ENCODE assay signal across 9 cellular contexts in genomic region chr15:83565553-83566159, GRCh38.
DNase-seq lines count a peak whose midpoint lies in the region; ATAC-seq, FAIRE-seq and TF ChIP-seq lines count a peak whose summit lies in the region.
"Had no signal": no experiment of that assay in that cellular context is flagged by ENCODE, and none has a peak within 500 bp of the region (broad histone marks: within the 10 kb centered on the region; RNA-seq: fewer than 3 reads in every experiment).

No MANE protein-coding gene starts in this region.

- no peaks in the 10 kb centered on the region for H3K79me2 ChIP-seq in Karpas-422 (ENCODE audit: low read length)
- H3K79me2 ChIP-seq in GM12878 (ENCODE audit: control insufficient read depth, insufficient read depth, low read length), result no peaks in the 10 kb centered on the region

- BruUV-seq in GM12878 (replicated peaks; lab: Mats Ljungman, UMichigan), result no TSS peak

- ATAC-seq in GM12878 (no peak), HG02798 (IDR thresholded peaks at IDR 0.05; ENCODE audit: poor library complexity, unreplicated experiment) (no peak), GM19467 (IDR thresholded peaks at IDR 0.05; ENCODE audit: unreplicated experiment) (no peak), HG03354 (IDR thresholded peaks at IDR 0.05; ENCODE audit: poor library complexity, severe bottlenecking, unreplicated experiment) (no peak)

- no peak overlapping the region for H3K4me2 ChIP-seq in Karpas-422 (ENCODE audit: low read depth, low read length, poor library complexity, severe bottlenecking)
- no peak overlapping the region for H3K4me2 ChIP-seq in GM12878 (ENCODE audit: control insufficient read depth, insufficient read depth)

- in situ Hi-C loops in GM12878 (cut with MboI), result no loop called here

- H2AFZ ChIP-seq in Karpas-422 (ENCODE audit: low read length), result no peak overlapping the region
- H2AFZ ChIP-seq in GM12878 (ENCODE audit: control insufficient read depth, low read depth, low read length), result no peak overlapping the region

- H3K27me3 ChIP-seq in Karpas-422 (ENCODE audit: low read length) (no peaks in the 10 kb centered on the region), GM12878 (replicated peaks in 1 of 2; ENCODE audit: control insufficient read depth in 2 of 2, insufficient read depth in 2 of 2, low read length in 1 of 2) (no peaks in the 10 kb centered on the region)

- POLR2A ChIA-PET in GM12878 (lab: Charles Lee), result no interaction called here

- H3K9ac ChIP-seq in Karpas-422 (ENCODE audit: low read length) (no peak overlapping the region), GM12878 (ENCODE audit: control insufficient read depth, insufficient read depth, low read length) (no peak overlapping the region)

- no peaks in the 10 kb centered on the region for H3K36me3 ChIP-seq in Karpas-422 (ENCODE audit: insufficient read depth, low read length)
- no peaks in the 10 kb centered on the region for H3K36me3 ChIP-seq in GM12878 (ENCODE audit: control insufficient read depth in 2 of 2, insufficient read depth in 2 of 2, low read length in 1 of 2)

- H3K4me3 ChIP-seq in Karpas-422 (ENCODE audit: low read length) (no peak overlapping the region), GM12878 (no peak overlapping the region)
- H3K4me3 ChIP-seq: skin epidermis had no signal

- no peak for TF ChIP-seq POLR2A in GM12878 (IDR thresholded peaks at IDR 0.05; ENCODE audit: low read depth, low read length)

- H3K4me1 ChIP-seq in Karpas-422 (ENCODE audit: low read length) (no peaks in the 10 kb centered on the region), GM12878 (ENCODE audit: control insufficient read depth, insufficient read depth, low read length) (no peaks in the 10 kb centered on the region; the same call in 1 of the 2 replicates)

- peak; percentile 27 to 43 (median 41); a peak in 4 of 6 replicates for TF ChIP-seq CTCF in GM12878 (IDR thresholded peaks at IDR 0.05 in 2 of 3, conservative IDR thresholded peaks at IDR 0.05 in 1 of 3; ENCODE audit: control insufficient read depth in 2 of 3, extremely low read depth in 1 of 3, insufficient read depth in 1 of 3, low read depth in 3 of 3, low read length in 3 of 3)

- TF ChIP-seq EP300 in GM12878 (IDR thresholded peaks at IDR 0.05; ENCODE audit: borderline replicate concordance in 1 of 2, control insufficient read depth in 1 of 2, low read depth in 2 of 2, low read length in 2 of 2), result no peak

- FAIRE-seq in GM12878 (lab: Jason Lieb, UNC), result no peak

- RAD21 ChIA-PET in GM12878 (lab: Charles Lee; ENCODE audit: unreplicated experiment), result interaction anchor here (0.9 to 1.5 kb wide), 3 partner anchors 428 to 472 kb away, joined by 3 to 10 read pairs (median 4); no protein-coding TSS in a partner anchor

- CTCF ChIA-PET in GM12878 (lab: Yijun Ruan, JAX), result interaction anchor here (1.0 to 1.8 kb wide), 13 partner anchors 9 to 469 kb away, joined by 3 to 8 read pairs (median 5); no protein-coding TSS in a partner anchor

- H3K9me3 ChIP-seq in Karpas-422 (ENCODE audit: low read length), result no peaks in the 10 kb centered on the region
- no peaks in the 10 kb centered on the region for H3K9me3 ChIP-seq in GM12878 (replicated peaks; ENCODE audit: control insufficient read depth, insufficient read depth, low read length)

- SMC1A ChIA-PET in GM12878 (lab: Charles Lee; ENCODE audit: uncharacterized antibody, unreplicated experiment), result interaction anchor here (0.9 to 1.6 kb wide), 6 partner anchors 20 to 459 kb away, joined by 3 to 10 read pairs (median 3); no protein-coding TSS in a partner anchor

- WGBS in GM12878 (ENCODE audit: insufficient coverage, insufficient replicate concordance, low lambda C conversion rate, missing lambda C conversion rate), result 17% methylated on average over 4 of the region's 4 CpGs

- H4K20me1 ChIP-seq in Karpas-422 (ENCODE audit: insufficient read depth, low read depth, low read length) (no peaks in the 10 kb centered on the region), GM12878 (ENCODE audit: control insufficient read depth, insufficient read depth) (no peaks in the 10 kb centered on the region)

- DNase-seq in DMS153 treated with DMSO at 0.1 percent for 48 hours (lab: John Stamatoyannopoulos, UW; ENCODE audit: unreplicated experiment), result peak; percentile 0
- DNase-seq in DMS153 (lab: John Stamatoyannopoulos, UW), result no peak
- DNase-seq in Karpas-422, result peak; percentile 68
- DNase-seq in GM12878 (ENCODE audit: low read depth, low spot score), result no peak
- DNase-seq in lung microvascular endothelial cell (ENCODE audit: low read depth in 2 of 2), result peak; percentile 14 to 66

- H3K27ac ChIP-seq in Karpas-422 (ENCODE audit: low read length) (no peak overlapping the region), GM12878 (ENCODE audit: control insufficient read depth, insufficient read depth) (no peak overlapping the region)
- H3K27ac ChIP-seq: skin epidermis had no signal

- intact Hi-C loops in GM12878 (cut with micrococcal nuclease; ENCODE audit: unreplicated experiment), result loop anchor here (5.0 kb wide), 1 partner anchor 457 kb away; no protein-coding TSS in a partner anchor

- TF ChIP-seq RAD21 in GM12878 (IDR thresholded peaks at IDR 0.05; ENCODE audit: insufficient read depth, low read depth, low read length), result peak; percentile 68

- no peaks in the 10 kb centered on the region for H3K9me2 ChIP-seq in Karpas-422 (replicated peaks; ENCODE audit: insufficient read depth, low read length)

TF ChIP-seq in GM12878, 131 proteins besides CTCF, POLR2A, EP300 and RAD21:
- no peak for TF ChIP-seq ESRRA (IDR thresholded peaks at IDR 0.05; ENCODE audit: low read length)
- TF ChIP-seq SMC3 (IDR thresholded peaks at IDR 0.05; ENCODE audit: borderline replicate concordance, low read length), result peak; percentile 33; the same call in 1 of the 2 replicates
- no peak for TF ChIP-seq TAF1 (IDR thresholded peaks at IDR 0.05; ENCODE audit: borderline replicate concordance, low read depth, low read length)
- TF ChIP-seq YBX1 (IDR thresholded peaks at IDR 0.05), result no peak
TF ChIP-seq in GM12878: peak in this region for 1.

Comparison
In these comparisons a context has a peak if more than half of its experiments do, and no peak if none do; other contexts are left out.
1. DNase-seq: peak in DMS153 treated with DMSO at 0.1 percent for 48 hours (single experiment), Karpas-422 (single experiment) and lung microvascular endothelial cell (2 of 2); none in DMS153 (single experiment) and GM12878 (single experiment).